In the genomic region with DNA sequence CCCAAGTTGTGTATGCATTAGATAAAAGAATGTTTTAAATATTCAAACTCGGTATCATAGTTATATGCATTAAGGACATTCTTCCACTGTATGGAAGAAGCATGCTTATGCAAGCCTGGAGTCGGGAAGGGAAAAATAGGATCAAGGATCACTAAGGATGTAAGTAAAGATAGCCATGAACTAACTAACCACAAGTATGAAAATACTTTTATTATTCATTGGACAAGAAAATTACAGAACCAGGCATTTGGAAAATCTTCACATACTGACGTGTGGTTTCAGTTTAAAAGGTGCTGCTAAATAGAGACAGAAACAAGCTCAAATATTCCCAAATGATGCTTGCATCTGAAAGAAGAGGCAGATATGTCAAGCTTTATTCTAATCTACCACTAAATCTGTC, we compare ENCODE assay signal across 22 cellular contexts.
"Had no signal": no experiment of that assay in that cellular context is flagged by ENCODE, and none has a peak within 500 bp of the region (broad histone marks: within the 10 kb centered on the region; RNA-seq: fewer than 3 reads in every experiment).

No MANE protein-coding gene starts in this region.

- H3K27ac Mint-ChIP-seq: activated CD8-positive, alpha-beta T cell treated with anti-CD3 and anti-CD28 coated beads for 36 hours; activated naive CD4-positive, alpha-beta T cell treated with anti-CD3 and anti-CD28 coated beads, Interleukin-2, amount 50 U/mL, for 72 hours; mesothelial cell of epicardium; nephron progenitor cell; stimulated activated naive CD8-positive, alpha-beta T cell treated with anti-CD3 and anti-CD28 coated beads, Interleukin-15, Interleukin-2, amounts not matched to agents 100 ng/mL and 50 ng/mL, for 24 hours; T-helper 17 cell had no signal

- H3K9me3 Mint-ChIP-seq: activated CD8-positive, alpha-beta T cell treated with anti-CD3 and anti-CD28 coated beads for 36 hours; activated T-cell treated with anti-CD3 and anti-CD28 coated beads, Interleukin-2, amount 50 U/mL, for 4 hours; mesothelial cell of epicardium; nephron progenitor cell; stimulated activated naive CD8-positive, alpha-beta T cell treated with anti-CD3 and anti-CD28 coated beads, Interleukin-15, Interleukin-2, amounts not matched to agents 100 ng/mL and 50 ng/mL, for 24 hours had no signal

- H3K36me3 ChIP-seq: colonic mucosa, esophagus muscularis mucosa, lower lobe of right lung, prostate gland, suprapubic skin had no signal

- H3K27me3 ChIP-seq: colonic mucosa, esophagus muscularis mucosa, suprapubic skin had no signal

- H3K4me1 Mint-ChIP-seq: mesothelial cell of epicardium, nephron progenitor cell had no signal

- H3K9me3 ChIP-seq: colonic mucosa, esophagus muscularis mucosa, lower lobe of right lung, prostate gland, suprapubic skin had no signal

- H3K4me3 Mint-ChIP-seq: activated CD8-positive, alpha-beta T cell treated with anti-CD3 and anti-CD28 coated beads for 36 hours; activated T-cell treated with anti-CD3 and anti-CD28 coated beads, Interleukin-2, amount 50 U/mL, for 4 hours; mesothelial cell of epicardium; nephron progenitor cell; stimulated activated naive CD8-positive, alpha-beta T cell treated with anti-CD3 and anti-CD28 coated beads, Interleukin-15, Interleukin-2, amounts not matched to agents 100 ng/mL and 50 ng/mL, for 24 hours; T-helper 17 cell had no signal

- ATAC-seq: activated CD8-positive, alpha-beta T cell treated with anti-CD3 and anti-CD28 coated beads for 36 hours; activated naive CD4-positive, alpha-beta T cell treated with anti-CD3 and anti-CD28 coated beads, Interleukin-2, amount 50 U/mL, for 72 hours; activated T-cell treated with anti-CD3 and anti-CD28 coated beads, Interleukin-2, amount 50 U/mL, for 4 hours; left cardiac atrium; lower lobe of right lung; right cardiac atrium; T-helper 17 cell had no signal

- DNase-seq: activated CD4-positive, alpha-beta T cell treated with anti-CD3 and anti-CD28 coated beads for 48 hours; activated CD8-positive, alpha-beta T cell treated with anti-CD3 and anti-CD28 coated beads for 36 hours; activated effector memory CD4-positive, alpha-beta T cell treated with anti-CD3 and anti-CD28 coated beads, Interleukin-2, amount 50 U/mL, for 16 hours; activated T-cell treated with anti-CD3 and anti-CD28 coated beads, Interleukin-2, amount 50 U/mL, for 4 hours; anterior cingulate cortex; colonic mucosa; effector CD4-positive, alpha-beta T cell; foreskin melanocyte; head of caudate nucleus; left cardiac atrium; lower lobe of right lung; nephron progenitor cell; occipital lobe; right cardiac atrium; T-helper 17 cell; trophoblast cell had no signal

- H3K4me1 ChIP-seq: colonic mucosa, esophagus muscularis mucosa, lower lobe of right lung, prostate gland, suprapubic skin had no signal

- H3K27ac ChIP-seq: colonic mucosa, esophagus muscularis mucosa, lower lobe of right lung, prostate gland, suprapubic skin had no signal

- H3K4me3 ChIP-seq: colonic mucosa, esophagus muscularis mucosa, lower lobe of right lung, prostate gland, suprapubic skin had no signal

- H3K36me3 Mint-ChIP-seq: activated naive CD4-positive, alpha-beta T cell treated with anti-CD3 and anti-CD28 coated beads, Interleukin-2, amount 50 U/mL, for 72 hours; mesothelial cell of epicardium had no signal

- H3K27me3 Mint-ChIP-seq: activated CD8-positive, alpha-beta T cell treated with anti-CD3 and anti-CD28 coated beads for 36 hours; stimulated activated naive CD8-positive, alpha-beta T cell treated with anti-CD3 and anti-CD28 coated beads, Interleukin-15, Interleukin-2, amounts not matched to agents 100 ng/mL and 50 ng/mL, for 24 hours; T-helper 17 cell had no signal
